In the genomic region with DNA sequence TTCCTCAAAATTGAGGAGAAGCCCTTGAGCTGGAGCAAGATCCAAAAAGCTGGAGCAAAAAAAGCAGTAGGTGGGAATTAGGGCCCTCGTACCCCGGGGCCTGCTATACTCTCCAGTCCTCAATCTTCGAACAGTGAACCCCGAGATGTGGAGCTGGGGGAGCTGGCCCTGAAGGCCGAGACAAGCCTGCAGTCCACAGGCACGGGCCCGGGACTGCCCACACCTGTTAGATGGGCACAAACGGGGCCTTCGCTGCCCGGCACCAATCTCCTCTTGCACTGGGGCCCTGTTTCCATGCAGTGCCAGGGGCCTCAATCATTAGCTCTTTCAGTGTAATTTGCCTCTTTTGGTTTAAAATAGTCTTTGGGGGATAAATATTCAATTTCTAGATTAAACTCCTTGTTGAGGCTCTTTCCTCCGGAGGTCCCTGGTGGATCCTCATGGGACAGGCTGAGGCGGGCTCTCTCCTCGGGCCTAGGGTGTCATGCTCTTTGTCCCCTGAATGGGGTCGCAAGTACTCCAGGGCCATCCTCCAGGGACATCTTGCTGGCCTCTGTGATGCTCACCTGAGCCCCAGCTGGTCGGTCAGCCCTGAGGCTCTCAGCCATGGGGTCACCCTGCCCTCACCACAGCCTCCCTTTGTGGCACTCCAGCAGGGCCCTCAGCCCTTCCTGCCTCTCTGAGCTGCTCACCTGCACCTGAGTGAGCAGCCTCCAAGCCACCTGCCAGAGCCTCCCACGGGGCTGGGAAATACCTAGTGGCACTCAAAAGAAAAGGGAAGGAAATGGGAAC, we compare ENCODE assay signal across 1 cellular context.
TF ChIP-seq lines count a peak whose summit lies in the region.

No MANE protein-coding gene starts in this region.

TF ChIP-seq in H1, 55 proteins besides CTCF, POLR2A, EP300 and RAD21 (continued from another document):
- TF ChIP-seq CHD2 (IDR thresholded peaks at IDR 0.05; ENCODE audit: low read length): no peak
- no peak for TF ChIP-seq EZH2 (IDR thresholded peaks at IDR 0.05; ENCODE audit: low read depth, low read length, severe bottlenecking)
- TF ChIP-seq CREB1 (IDR thresholded peaks at IDR 0.05): no peak
- TF ChIP-seq POLR2AphosphoS5 (IDR thresholded peaks at IDR 0.05; ENCODE audit: low read depth, low read length): no peak
- no peak for TF ChIP-seq SIN3A (conservative IDR thresholded peaks at IDR 0.05 in 1 of 2, IDR thresholded peaks at IDR 0.05 in 1 of 2; ENCODE audit: low read depth in 1 of 2, low read length in 2 of 2)
- TF ChIP-seq KDM5A (IDR thresholded peaks at IDR 0.05; ENCODE audit: low read length): no peak
- TF ChIP-seq ATF2 (IDR thresholded peaks at IDR 0.05; ENCODE audit: low read length): no peak
- TF ChIP-seq MAFK (IDR thresholded peaks at IDR 0.05; ENCODE audit: low read depth, low read length): no peak
- TF ChIP-seq BCL11A (IDR thresholded peaks at IDR 0.05; ENCODE audit: low read depth in 2 of 2, low read length in 2 of 2): no peak
- no peak for TF ChIP-seq JUN (IDR thresholded peaks at IDR 0.05; ENCODE audit: low read depth, low read length)
